ENCODE assay signal across 15 cellular contexts in the genomic region with DNA sequence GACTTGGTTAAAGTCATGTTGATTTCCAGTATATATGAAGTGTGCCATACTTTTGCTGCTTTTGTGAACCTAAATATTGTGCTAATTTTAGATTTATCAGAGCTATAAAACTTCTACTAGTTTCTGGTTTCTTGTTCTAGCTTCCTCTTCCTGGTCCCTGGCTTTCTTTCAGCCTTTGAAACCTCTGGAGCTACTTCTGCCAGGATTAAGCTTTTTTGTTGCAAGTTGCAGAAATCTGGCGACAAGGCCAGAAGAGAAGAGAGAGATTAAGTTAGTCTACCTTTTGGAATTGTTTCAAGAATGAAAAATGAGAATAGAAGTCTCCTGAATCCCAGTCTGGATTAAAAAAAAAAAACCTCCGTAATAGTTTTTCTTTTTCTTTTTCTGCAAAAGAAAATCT.
"Had no signal": no experiment of that assay in that cellular context is flagged by ENCODE, and none has a peak within 500 bp of the region (broad histone marks: within the 10 kb centered on the region; RNA-seq: fewer than 3 reads in every experiment).

No MANE protein-coding gene starts in this region.

- H3K27me3 ChIP-seq: breast epithelium, dorsolateral prefrontal cortex, ovary, tibial artery, uterus had no signal

- H3K4me1 ChIP-seq: breast epithelium, uterus had no signal

- H3K4me3 Mint-ChIP-seq: activated CD8-positive, alpha-beta memory T cell treated with anti-CD3 and anti-CD28 coated beads, Interleukin-2, amount 10 ng/mL, durations not matched to agents 7 days and 5 days; activated naive CD8-positive, alpha-beta T cell treated with anti-CD3 and anti-CD28 coated beads, Interleukin-2, amount 10 ng/mL, durations not matched to agents 7 days and 5 days; activated T-cell treated with anti-CD3 and anti-CD28 coated beads, Interleukin-2, amount 50 U/mL, for 24 hours had no signal

- DNase-seq: activated CD4-positive, alpha-beta T cell treated with anti-CD3 and anti-CD28 coated beads, Interleukin-2, amount 50 U/mL, for 4 hours; activated CD8-positive, alpha-beta memory T cell treated with anti-CD3 and anti-CD28 coated beads, Interleukin-2, amount 10 ng/mL, durations not matched to agents 7 days and 5 days; activated gamma-delta T cell; activated naive CD8-positive, alpha-beta T cell treated with anti-CD3 and anti-CD28 coated beads, Interleukin-2, amount 10 ng/mL, durations not matched to agents 7 days and 5 days; activated T-cell treated with anti-CD3 and anti-CD28 coated beads, Interleukin-2, amount 50 U/mL, for 24 hours; aorta; dorsolateral prefrontal cortex; foreskin fibroblast; ovary; T-helper 2 cell; tibial artery; uterus had no signal

- H3K27me3 Mint-ChIP-seq: activated CD8-positive, alpha-beta memory T cell treated with anti-CD3 and anti-CD28 coated beads, Interleukin-2, amount 10 ng/mL, durations not matched to agents 7 days and 5 days; activated naive CD8-positive, alpha-beta T cell treated with anti-CD3 and anti-CD28 coated beads, Interleukin-2, amount 10 ng/mL, durations not matched to agents 7 days and 5 days; activated T-cell treated with anti-CD3 and anti-CD28 coated beads, Interleukin-2, amount 50 U/mL, for 24 hours had no signal

- ATAC-seq: activated CD4-positive, CD25-positive, alpha-beta regulatory T cell treated with anti-CD3 and anti-CD28 coated beads, Interleukin-2, amount 50 U/mL, for 24 hours; activated CD8-positive, alpha-beta memory T cell treated with anti-CD3 and anti-CD28 coated beads, Interleukin-2, amount 10 ng/mL, durations not matched to agents 7 days and 5 days; esophagus mucosa had no signal

- H3K36me3 ChIP-seq: breast epithelium, ovary, tibial artery, uterus had no signal

- H3K27ac ChIP-seq: breast epithelium, dorsolateral prefrontal cortex, ovary, tibial artery, uterus had no signal

- H3K27ac Mint-ChIP-seq: activated CD8-positive, alpha-beta memory T cell treated with anti-CD3 and anti-CD28 coated beads, Interleukin-2, amount 10 ng/mL, durations not matched to agents 7 days and 5 days; activated naive CD8-positive, alpha-beta T cell treated with anti-CD3 and anti-CD28 coated beads, Interleukin-2, amount 10 ng/mL, durations not matched to agents 7 days and 5 days; activated T-cell treated with anti-CD3 and anti-CD28 coated beads, Interleukin-2, amount 50 U/mL, for 24 hours had no signal

- H3K9me3 Mint-ChIP-seq: activated T-cell treated with anti-CD3 and anti-CD28 coated beads, Interleukin-2, amount 50 U/mL, for 24 hours had no signal

- H3K9me3 ChIP-seq: breast epithelium, ovary, tibial artery, uterus had no signal

- H3K4me3 ChIP-seq: breast epithelium, dorsolateral prefrontal cortex, ovary, tibial artery, uterus had no signal
